In the genomic region with DNA sequence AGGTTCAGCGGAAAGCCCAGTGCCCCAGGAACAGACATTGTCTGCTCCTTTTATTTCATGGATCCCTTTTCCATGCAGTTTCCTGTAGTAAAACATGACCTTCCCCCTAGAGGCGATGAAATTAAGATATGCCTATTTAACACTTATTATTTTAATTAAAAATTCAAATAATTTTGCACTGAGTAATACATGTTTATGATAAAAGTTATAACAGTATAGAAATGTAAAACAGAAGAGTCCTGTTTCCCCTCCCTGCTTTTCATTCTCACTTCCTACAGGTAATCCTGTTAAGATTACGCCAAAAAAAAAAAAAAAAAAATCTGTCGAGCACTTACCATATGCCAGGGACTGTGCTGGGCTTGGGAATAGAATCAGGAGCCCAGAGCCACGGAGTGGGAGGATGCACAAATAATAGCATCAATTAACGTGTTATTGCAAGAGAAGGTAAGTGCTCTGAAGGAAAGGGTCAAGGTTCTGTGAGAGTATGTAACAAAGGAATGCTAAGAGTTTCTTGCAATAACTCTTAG, we compare ENCODE assay signal across 2 cellular contexts.
TF ChIP-seq lines count a peak whose summit lies in the region.

No MANE protein-coding gene starts in this region.

TF ChIP-seq in IMR-90, 13 proteins besides CTCF, POLR2A, EP300 and RAD21:
- TF ChIP-seq SMC3 (IDR thresholded peaks at IDR 0.05; ENCODE audit: low read depth, low read length), result no peak
- no peak for TF ChIP-seq RCOR1 (IDR thresholded peaks at IDR 0.05; ENCODE audit: insufficient replicate concordance, low read length)
- no peak for TF ChIP-seq CEBPB (IDR thresholded peaks at IDR 0.05; ENCODE audit: low read depth, low read length)
- no peak for TF ChIP-seq BHLHE40 (IDR thresholded peaks at IDR 0.05; ENCODE audit: low read depth, low read length)
- no peak for TF ChIP-seq MAFK (IDR thresholded peaks at IDR 0.05; ENCODE audit: low read depth, low read length)
- no peak for TF ChIP-seq FOS (IDR thresholded peaks at IDR 0.05; ENCODE audit: low read depth, low read length)
- no peak for TF ChIP-seq RFX5 (IDR thresholded peaks at IDR 0.05; ENCODE audit: low read depth, low read length)
- TF ChIP-seq MXI1 (IDR thresholded peaks at IDR 0.05; ENCODE audit: borderline replicate concordance, low read depth, low read length), result no peak
- no peak for TF ChIP-seq CHD1 (IDR thresholded peaks at IDR 0.05; ENCODE audit: low read depth, low read length)
- no peak for TF ChIP-seq ELK1 (IDR thresholded peaks at IDR 0.05; ENCODE audit: borderline replicate concordance, low read depth, low read length)
- TF ChIP-seq, protein P1, sequence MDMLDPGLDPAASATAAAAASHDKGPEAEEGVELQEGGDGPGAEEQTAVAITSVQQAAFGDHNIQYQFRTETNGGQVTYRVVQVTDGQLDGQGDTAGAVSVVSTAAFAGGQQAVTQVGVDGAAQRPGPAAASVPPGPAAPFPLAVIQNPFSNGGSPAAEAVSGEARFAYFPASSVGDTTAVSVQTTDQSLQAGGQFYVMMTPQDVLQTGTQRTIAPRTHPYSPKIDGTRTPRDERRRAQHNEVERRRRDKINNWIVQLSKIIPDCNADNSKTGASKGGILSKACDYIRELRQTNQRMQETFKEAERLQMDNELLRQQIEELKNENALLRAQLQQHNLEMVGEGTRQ (IDR thresholded peaks at IDR 0.05; ENCODE audit: low read depth, low read length), result no peak
- TF ChIP-seq MAZ (IDR thresholded peaks at IDR 0.05; ENCODE audit: borderline replicate concordance, low read depth, low read length), result no peak

TF ChIP-seq in K562, 482 proteins besides CTCF, POLR2A, EP300 and RAD21:
- TF ChIP-seq ZNF592 (IDR thresholded peaks at IDR 0.05) (0 out of 2 replicates have a peak, but pooled peaks have one; percentile 14), U2AF1 (optimal IDR thresholded peaks at IDR 0.05; ENCODE audit: low read depth, low read length) (no peak), EP400 (IDR thresholded peaks at IDR 0.05) (peak; percentile 0; the same call in 1 of the 2 replicates), CBFB (CRISPR knock-in tag; IDR thresholded peaks at IDR 0.05) (no peak), CBFA2T3 (IDR thresholded peaks at IDR 0.05) (no peak), IRF9 (tag; IDR thresholded peaks at IDR 0.05) (no peak), ESRRA (IDR thresholded peaks at IDR 0.05; ENCODE audit: borderline replicate concordance, low read depth) (no peak), SIX5 (IDR thresholded peaks at IDR 0.05; ENCODE audit: borderline replicate concordance in 1 of 2, insufficient read depth in 1 of 2, low read depth in 1 of 2, low read length in 2 of 2) (no peak), POLR3A (IDR thresholded peaks at IDR 0.05; ENCODE audit: borderline replicate concordance, extremely low read depth, insufficient read depth, insufficient read length) (no peak), ZNF384 (IDR thresholded peaks at IDR 0.05; ENCODE audit: low read depth, low read length) (0 out of 2 replicates have a peak, but pooled peaks have one; percentile 3), ATF7 (IDR thresholded peaks at IDR 0.05) (no peak), PRDM10 (IDR thresholded peaks at IDR 0.05; ENCODE audit: partially characterized antibody) (no peak), SRF (CRISPR knock-in tag; IDR thresholded peaks at IDR 0.05) (no peak), MXI1 (IDR thresholded peaks at IDR 0.05; ENCODE audit: low read depth, low read length) (no peak), BRD4 (IDR thresholded peaks at IDR 0.05) (no peak), TBP (optimal IDR thresholded peaks at IDR 0.05; ENCODE audit: low read depth, low read length) (peak; percentile 30), FOXA1 (IDR thresholded peaks at IDR 0.05; ENCODE audit: borderline replicate concordance) (no peak)
- TF ChIP-seq, protein P2, sequence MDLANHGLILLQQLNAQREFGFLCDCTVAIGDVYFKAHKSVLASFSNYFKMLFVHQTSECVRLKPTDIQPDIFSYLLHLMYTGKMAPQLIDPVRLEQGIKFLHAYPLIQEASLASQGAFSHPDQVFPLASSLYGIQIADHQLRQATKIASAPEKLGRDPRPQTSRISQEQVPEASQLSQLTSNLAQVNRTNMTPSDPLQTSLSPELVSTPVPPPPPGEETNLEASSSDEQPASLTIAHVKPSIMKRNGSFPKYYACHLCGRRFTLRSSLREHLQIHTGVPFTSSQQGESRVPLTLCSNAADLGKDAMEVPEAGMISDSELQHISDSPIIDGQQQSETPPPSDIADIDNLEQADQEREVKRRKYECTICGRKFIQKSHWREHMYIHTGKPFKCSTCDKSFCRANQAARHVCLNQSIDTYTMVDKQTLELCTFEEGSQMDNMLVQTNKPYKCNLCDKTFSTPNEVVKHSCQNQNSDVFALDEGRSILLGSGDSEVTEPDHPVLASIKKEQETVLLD (IDR thresholded peaks at IDR 0.05), result no peak
- TF ChIP-seq, protein P3, sequence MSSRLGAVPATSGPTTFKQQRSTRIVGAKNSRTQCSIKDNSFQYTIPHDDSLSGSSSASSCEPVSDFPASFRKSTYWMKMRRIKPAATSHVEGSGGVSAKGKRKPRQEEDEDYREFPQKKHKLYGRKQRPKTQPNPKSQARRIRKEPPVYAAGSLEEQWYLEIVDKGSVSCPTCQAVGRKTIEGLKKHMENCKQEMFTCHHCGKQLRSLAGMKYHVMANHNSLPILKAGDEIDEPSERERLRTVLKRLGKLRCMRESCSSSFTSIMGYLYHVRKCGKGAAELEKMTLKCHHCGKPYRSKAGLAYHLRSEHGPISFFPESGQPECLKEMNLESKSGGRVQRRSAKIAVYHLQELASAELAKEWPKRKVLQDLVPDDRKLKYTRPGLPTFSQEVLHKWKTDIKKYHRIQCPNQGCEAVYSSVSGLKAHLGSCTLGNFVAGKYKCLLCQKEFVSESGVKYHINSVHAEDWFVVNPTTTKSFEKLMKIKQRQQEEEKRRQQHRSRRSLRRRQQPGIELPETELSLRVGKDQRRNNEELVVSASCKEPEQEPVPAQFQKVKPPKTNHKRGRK (tag; IDR thresholded peaks at IDR 0.05), result 0 out of 2 replicates have a peak, but pooled peaks have one; percentile 57
- TF ChIP-seq, protein P4, sequence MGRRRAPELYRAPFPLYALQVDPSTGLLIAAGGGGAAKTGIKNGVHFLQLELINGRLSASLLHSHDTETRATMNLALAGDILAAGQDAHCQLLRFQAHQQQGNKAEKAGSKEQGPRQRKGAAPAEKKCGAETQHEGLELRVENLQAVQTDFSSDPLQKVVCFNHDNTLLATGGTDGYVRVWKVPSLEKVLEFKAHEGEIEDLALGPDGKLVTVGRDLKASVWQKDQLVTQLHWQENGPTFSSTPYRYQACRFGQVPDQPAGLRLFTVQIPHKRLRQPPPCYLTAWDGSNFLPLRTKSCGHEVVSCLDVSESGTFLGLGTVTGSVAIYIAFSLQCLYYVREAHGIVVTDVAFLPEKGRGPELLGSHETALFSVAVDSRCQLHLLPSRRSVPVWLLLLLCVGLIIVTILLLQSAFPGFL (CRISPR knock-in tag; IDR thresholded peaks at IDR 0.05), result no peak
- TF ChIP-seq, protein P5, sequence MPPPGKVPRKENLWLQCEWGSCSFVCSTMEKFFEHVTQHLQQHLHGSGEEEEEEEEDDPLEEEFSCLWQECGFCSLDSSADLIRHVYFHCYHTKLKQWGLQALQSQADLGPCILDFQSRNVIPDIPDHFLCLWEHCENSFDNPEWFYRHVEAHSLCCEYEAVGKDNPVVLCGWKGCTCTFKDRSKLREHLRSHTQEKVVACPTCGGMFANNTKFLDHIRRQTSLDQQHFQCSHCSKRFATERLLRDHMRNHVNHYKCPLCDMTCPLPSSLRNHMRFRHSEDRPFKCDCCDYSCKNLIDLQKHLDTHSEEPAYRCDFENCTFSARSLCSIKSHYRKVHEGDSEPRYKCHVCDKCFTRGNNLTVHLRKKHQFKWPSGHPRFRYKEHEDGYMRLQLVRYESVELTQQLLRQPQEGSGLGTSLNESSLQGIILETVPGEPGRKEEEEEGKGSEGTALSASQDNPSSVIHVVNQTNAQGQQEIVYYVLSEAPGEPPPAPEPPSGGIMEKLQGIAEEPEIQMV (tag; conservative IDR thresholded peaks at IDR 0.05; ENCODE audit: low read depth), result no peak
- TF ChIP-seq, protein P6, sequence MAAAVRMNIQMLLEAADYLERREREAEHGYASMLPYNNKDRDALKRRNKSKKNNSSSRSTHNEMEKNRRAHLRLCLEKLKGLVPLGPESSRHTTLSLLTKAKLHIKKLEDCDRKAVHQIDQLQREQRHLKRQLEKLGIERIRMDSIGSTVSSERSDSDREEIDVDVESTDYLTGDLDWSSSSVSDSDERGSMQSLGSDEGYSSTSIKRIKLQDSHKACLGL (CRISPR knock-in tag; IDR thresholded peaks at IDR 0.05; ENCODE audit: borderline replicate concordance, poor library complexity, severe bottlenecking), result no peak
- TF ChIP-seq, protein P7, sequence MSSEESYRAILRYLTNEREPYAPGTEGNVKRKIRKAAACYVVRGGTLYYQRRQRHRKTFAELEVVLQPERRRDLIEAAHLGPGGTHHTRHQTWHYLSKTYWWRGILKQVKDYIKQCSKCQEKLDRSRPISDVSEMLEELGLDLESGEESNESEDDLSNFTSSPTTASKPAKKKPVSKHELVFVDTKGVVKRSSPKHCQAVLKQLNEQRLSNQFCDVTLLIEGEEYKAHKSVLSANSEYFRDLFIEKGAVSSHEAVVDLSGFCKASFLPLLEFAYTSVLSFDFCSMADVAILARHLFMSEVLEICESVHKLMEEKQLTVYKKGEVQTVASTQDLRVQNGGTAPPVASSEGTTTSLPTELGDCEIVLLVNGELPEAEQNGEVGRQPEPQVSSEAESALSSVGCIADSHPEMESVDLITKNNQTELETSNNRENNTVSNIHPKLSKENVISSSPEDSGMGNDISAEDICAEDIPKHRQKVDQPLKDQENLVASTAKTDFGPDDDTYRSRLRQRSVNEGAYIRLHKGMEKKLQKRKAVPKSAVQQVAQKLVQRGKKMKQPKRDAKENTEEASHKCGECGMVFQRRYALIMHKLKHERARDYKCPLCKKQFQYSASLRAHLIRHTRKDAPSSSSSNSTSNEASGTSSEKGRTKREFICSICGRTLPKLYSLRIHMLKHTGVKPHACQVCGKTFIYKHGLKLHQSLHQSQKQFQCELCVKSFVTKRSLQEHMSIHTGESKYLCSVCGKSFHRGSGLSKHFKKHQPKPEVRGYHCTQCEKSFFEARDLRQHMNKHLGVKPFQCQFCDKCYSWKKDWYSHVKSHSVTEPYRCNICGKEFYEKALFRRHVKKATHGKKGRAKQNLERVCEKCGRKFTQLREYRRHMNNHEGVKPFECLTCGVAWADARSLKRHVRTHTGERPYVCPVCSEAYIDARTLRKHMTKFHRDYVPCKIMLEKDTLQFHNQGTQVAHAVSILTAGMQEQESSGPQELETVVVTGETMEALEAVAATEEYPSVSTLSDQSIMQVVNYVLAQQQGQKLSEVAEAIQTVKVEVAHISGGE (CRISPR knock-in tag; IDR thresholded peaks at IDR 0.05), result no peak
